ENCODE assay signal across 28 cellular contexts in genomic region chr18:4878480-4878879, GRCh38.
"Had no signal": no experiment of that assay in that cellular context is flagged by ENCODE, and none has a peak within 500 bp of the region (broad histone marks: within the 10 kb centered on the region; RNA-seq: fewer than 3 reads in every experiment).

No MANE protein-coding gene starts in this region.

- H3K4me3 Mint-ChIP-seq: activated CD4-positive, alpha-beta T cell treated with anti-CD3 and anti-CD28 coated beads for 36 hours; activated CD4-positive, alpha-beta T cell treated with anti-CD3 and anti-CD28 coated beads, Interleukin-2, amount 10 ng/mL, durations not matched to agents 7 days and 5 days; activated CD8-positive, alpha-beta T cell treated with anti-CD3 and anti-CD28 coated beads, Interleukin-2, amount 10 ng/mL, durations not matched to agents 7 days and 5 days; activated naive CD4-positive, alpha-beta T cell treated with anti-CD3 and anti-CD28 coated beads, Interleukin-2, amount 50 U/mL, for 24 hours; activated naive CD8-positive, alpha-beta T cell treated with anti-CD3 and anti-CD28 coated beads, Interleukin-2, amount 10 ng/mL, durations not matched to agents 7 days and 5 days; activated T-cell treated with anti-CD3 and anti-CD28 coated beads, Interleukin-2, amount 50 U/mL, for 24 hours; T-helper 1 cell treated with Interleukin-12 subunit alpha and Interleukin-12 subunit beta and Interleukin-4 antibody, amounts not matched to agents 30 μg/mL and 1 μg/mL, for 36 hours; T-helper 2 cell treated with Interferon-gamma antibody and Interleukin-4, amounts not matched to agents 5 μg/mL and 100 μg/mL, for 36 hours had no signal

- H3K4me2 ChIP-seq: KMS-11, PC-9 had no signal

- H3K4me1 ChIP-seq: ascending aorta had no signal

- H3K36me3 ChIP-seq: ascending aorta had no signal

- H3K27me3 Mint-ChIP-seq: activated CD4-positive, alpha-beta T cell treated with anti-CD3 and anti-CD28 coated beads for 36 hours; activated CD4-positive, alpha-beta T cell treated with anti-CD3 and anti-CD28 coated beads, Interleukin-2, amount 10 ng/mL, durations not matched to agents 7 days and 5 days; activated naive CD4-positive, alpha-beta T cell treated with anti-CD3 and anti-CD28 coated beads, Interleukin-2, amount 50 U/mL, for 24 hours; activated naive CD8-positive, alpha-beta T cell treated with anti-CD3 and anti-CD28 coated beads, Interleukin-2, amount 10 ng/mL, durations not matched to agents 7 days and 5 days; activated T-cell treated with anti-CD3 and anti-CD28 coated beads, Interleukin-2, amount 50 U/mL, for 24 hours had no signal

- H3K36me3 Mint-ChIP-seq: activated naive CD4-positive, alpha-beta T cell treated with anti-CD3 and anti-CD28 coated beads, Interleukin-2, amount 50 U/mL, for 24 hours; activated naive CD8-positive, alpha-beta T cell treated with anti-CD3 and anti-CD28 coated beads, Interleukin-2, amount 10 ng/mL, durations not matched to agents 7 days and 5 days had no signal

- H3K4me1 Mint-ChIP-seq: activated CD4-positive, alpha-beta T cell treated with anti-CD3 and anti-CD28 coated beads for 36 hours; activated CD4-positive, alpha-beta T cell treated with anti-CD3 and anti-CD28 coated beads, Interleukin-2, amount 10 ng/mL, durations not matched to agents 7 days and 5 days; activated naive CD4-positive, alpha-beta T cell treated with anti-CD3 and anti-CD28 coated beads, Interleukin-2, amount 50 U/mL, for 24 hours; activated naive CD8-positive, alpha-beta T cell treated with anti-CD3 and anti-CD28 coated beads, Interleukin-2, amount 10 ng/mL, durations not matched to agents 7 days and 5 days had no signal

- ATAC-seq: activated CD4-positive, alpha-beta T cell treated with anti-CD3 and anti-CD28 coated beads for 36 hours; activated CD4-positive, CD25-positive, alpha-beta regulatory T cell treated with anti-CD3 and anti-CD28 coated beads, Interleukin-2, amount 50 U/mL, for 24 hours; activated CD8-positive, alpha-beta T cell treated with anti-CD3 and anti-CD28 coated beads, Interleukin-2, amount 10 ng/mL, durations not matched to agents 7 days and 5 days; Right ventricle myocardium inferior had no signal

- DNase-seq: activated CD4-positive, alpha-beta T cell treated with anti-CD3 and anti-CD28 coated beads for 36 hours; activated CD4-positive, alpha-beta T cell treated with anti-CD3 and anti-CD28 coated beads, Interleukin-2, amount 10 ng/mL, durations not matched to agents 7 days and 5 days; activated CD4-positive, alpha-beta T cell treated with anti-CD3 and anti-CD28 coated beads, Interleukin-2, amount 50 U/mL, for 48 hours; activated CD8-positive, alpha-beta T cell treated with anti-CD3 and anti-CD28 coated beads, Interleukin-2, amount 10 ng/mL, durations not matched to agents 7 days and 5 days; activated gamma-delta T cell; activated naive CD4-positive, alpha-beta T cell treated with Interleukin-2 at 50 U/mL for 16 hours; activated naive CD8-positive, alpha-beta T cell treated with anti-CD3 and anti-CD28 coated beads, Interleukin-2, amount 10 ng/mL, durations not matched to agents 7 days and 5 days; activated T-cell treated with anti-CD3 and anti-CD28 coated beads, Interleukin-2, amount 50 U/mL, for 24 hours; amygdala; MM.1S; MV-4-11; NCI-H1092; NCI-H1436 treated with DMSO at 0.1 percent for 48 hours; NCI-H1694 treated with DMSO at 0.1 percent for 48 hours; NCI-H2029; NCI-H345; NCI-H524 treated with DMSO at 0.1 percent for 48 hours; PC-9; SIG-M5 had no signal

- H3K9me3 ChIP-seq: ascending aorta had no signal

- H2AFZ ChIP-seq: PC-9 had no signal

- H3K27me3 ChIP-seq: ascending aorta had no signal

- H3K27ac Mint-ChIP-seq: activated CD4-positive, alpha-beta T cell treated with anti-CD3 and anti-CD28 coated beads for 36 hours; activated CD4-positive, alpha-beta T cell treated with anti-CD3 and anti-CD28 coated beads, Interleukin-2, amount 10 ng/mL, durations not matched to agents 7 days and 5 days; activated CD8-positive, alpha-beta T cell treated with anti-CD3 and anti-CD28 coated beads, Interleukin-2, amount 10 ng/mL, durations not matched to agents 7 days and 5 days; activated naive CD4-positive, alpha-beta T cell treated with anti-CD3 and anti-CD28 coated beads, Interleukin-2, amount 50 U/mL, for 24 hours; activated naive CD8-positive, alpha-beta T cell treated with anti-CD3 and anti-CD28 coated beads, Interleukin-2, amount 10 ng/mL, durations not matched to agents 7 days and 5 days; activated T-cell treated with anti-CD3 and anti-CD28 coated beads, Interleukin-2, amount 50 U/mL, for 24 hours; activated T-helper 2 cell treated with anti-CD3 and anti-CD28 coated beads, Interferon-gamma antibody, Interleukin-2, Interleukin-4, amounts not matched to agents 10 μg/mL and 5 μg/mL and 100 μg/mL, durations not matched to agents 14 hours and 24 hours and 36 hours; T-helper 1 cell treated with Interleukin-12 subunit alpha and Interleukin-12 subunit beta and Interleukin-4 antibody, amounts not matched to agents 30 μg/mL and 1 μg/mL, for 36 hours; T-helper 2 cell treated with Interferon-gamma antibody and Interleukin-4, amounts not matched to agents 5 μg/mL and 100 μg/mL, for 36 hours had no signal

- H3K27ac ChIP-seq: ascending aorta, KMS-11, PC-9, RWPE1 had no signal

- H3K9ac ChIP-seq: KMS-11 had no signal

- H3K4me3 ChIP-seq: ascending aorta, PC-9 had no signal
